ENCODE assay signal across 19 cellular contexts in genomic region chr5:133376986-133377385, GRCh38.
"Had no signal": no experiment of that assay in that cellular context is flagged by ENCODE, and none has a peak within 500 bp of the region (broad histone marks: within the 10 kb centered on the region; RNA-seq: fewer than 3 reads in every experiment).

No MANE protein-coding gene starts in this region.

- H3K4me1 Mint-ChIP-seq: activated CD4-positive, alpha-beta memory T cell treated with anti-CD3 and anti-CD28 coated beads, Interleukin-2, amount 10 ng/mL, durations not matched to agents 7 days and 5 days; immature natural killer cell had no signal

- H3K4me3 Mint-ChIP-seq: activated CD4-positive, alpha-beta memory T cell treated with anti-CD3 and anti-CD28 coated beads, Interleukin-2, amount 10 ng/mL, durations not matched to agents 7 days and 5 days; activated T-cell treated with anti-CD3 and anti-CD28 coated beads, Interleukin-2, amount 50 U/mL, for 72 hours; immature natural killer cell; natural killer cell treated with Interleukin-12 subunit alpha and Interleukin-12 subunit beta and Interleukin-15 and Interleukin-18, amount 100 ng/mL, for 72 hours had no signal

- DNase-seq: activated CD4-positive, alpha-beta memory T cell treated with anti-CD3 and anti-CD28 coated beads, Interleukin-2, amount 10 ng/mL, durations not matched to agents 7 days and 5 days; activated CD4-positive, alpha-beta T cell treated with anti-CD3 and anti-CD28 coated beads for 48 hours; activated CD4-positive, CD25-positive, alpha-beta regulatory T cell; activated gamma-delta T cell treated with Interleukin-2 at 50 U/mL for 16 hours; activated T-cell treated with anti-CD3 and anti-CD28 coated beads, Interleukin-2, amount 50 U/mL, for 72 hours; adrenal gland; immature natural killer cell; mesenchymal stem cell; retina; stimulated activated CD4-positive, alpha-beta T cell treated with anti-CD3 and anti-CD28 coated beads, Interleukin-12 subunit alpha, Interleukin-12 subunit beta, amount 100 ng/mL, for 4 hours; stimulated activated CD4-positive, alpha-beta T cell treated with anti-CD3 and anti-CD28 coated beads, Interleukin-1b, Interleukin-23, amount 100 ng/mL, for 48 hours; stimulated activated CD8-positive, alpha-beta memory T cell treated with anti-CD3 and anti-CD28 coated beads, Interleukin-4, amount 100 ng/mL, for 48 hours; stimulated activated naive CD4-positive, alpha-beta T cell; T-helper 1 cell; T-helper 9 cell; tibial artery; uterus had no signal

- H3K27ac Mint-ChIP-seq: activated CD4-positive, alpha-beta memory T cell treated with anti-CD3 and anti-CD28 coated beads, Interleukin-2, amount 10 ng/mL, durations not matched to agents 7 days and 5 days; activated naive CD4-positive, alpha-beta T cell treated with anti-CD3 and anti-CD28 coated beads, Interleukin-2, amount 50 U/mL, for 72 hours; activated T-cell treated with anti-CD3 and anti-CD28 coated beads, Interleukin-2, amount 50 U/mL, for 72 hours; immature natural killer cell; natural killer cell treated with Interleukin-12 subunit alpha and Interleukin-12 subunit beta and Interleukin-15 and Interleukin-18, amount 100 ng/mL, for 72 hours had no signal

- ATAC-seq: activated naive CD4-positive, alpha-beta T cell treated with anti-CD3 and anti-CD28 coated beads, Interleukin-2, amount 50 U/mL, for 72 hours; activated T-cell treated with anti-CD3 and anti-CD28 coated beads, Interleukin-2, amount 50 U/mL, for 72 hours; natural killer cell treated with Interleukin-12 subunit alpha and Interleukin-12 subunit beta and Interleukin-15 and Interleukin-18, amount 100 ng/mL, for 72 hours had no signal
